23 cellular contexts compared by ENCODE assay signal in genomic region chr9:72789915-72790314, GRCh38.
DNase-seq lines count a peak whose midpoint lies in the region; ATAC-seq, FAIRE-seq and TF ChIP-seq lines count a peak whose summit lies in the region.
"Had no signal": no experiment of that assay in that cellular context is flagged by ENCODE, and none has a peak within 500 bp of the region (broad histone marks: within the 10 kb centered on the region; RNA-seq: fewer than 3 reads in every experiment).

No MANE protein-coding gene starts in this region.

- H3K79me2 ChIP-seq in HepG2 (ENCODE audit: insufficient read depth, low read length) (no peaks in the 10 kb centered on the region), GM12878 (ENCODE audit: control insufficient read depth, insufficient read depth, low read length) (no peaks in the 10 kb centered on the region), smooth muscle cell (ENCODE audit: low read depth) (no peaks in the 10 kb centered on the region), PC-3 (ENCODE audit: low read length) (no peaks in the 10 kb centered on the region)

- H3K4me1 Mint-ChIP-seq in chondrocyte (ENCODE audit: low read depth) = peaks cover 3% of the 10 kb centered on the region
- H3K4me1 Mint-ChIP-seq: CD4-positive, CD25-positive, alpha-beta regulatory T cell; CD8-positive, alpha-beta memory T cell had no signal

- no peak overlapping the region for H2AFZ ChIP-seq in HepG2 (ENCODE audit: low read length)
- no peak overlapping the region for H2AFZ ChIP-seq in GM12878 (ENCODE audit: control insufficient read depth, low read depth, low read length)
- H2AFZ ChIP-seq in smooth muscle cell (ENCODE audit: low read depth) = peak overlapping the region; percentile 40
- H2AFZ ChIP-seq in PC-3 (ENCODE audit: low read length) = no peak overlapping the region

- intact Hi-C loops in HepG2 (cut with micrococcal nuclease; ENCODE audit: unreplicated experiment) (no loop called here), right lobe of liver (cut with DNase I) (no loop called here), GM12878 (cut with micrococcal nuclease; ENCODE audit: unreplicated experiment) (no loop called here), PC-3 (cut with micrococcal nuclease) (no loop called here)

- no peaks in the 10 kb centered on the region for H3K9me3 Mint-ChIP-seq in chondrocyte (ENCODE audit: low read depth)

- SMC1A ChIA-PET in GM12878 (lab: Charles Lee; ENCODE audit: uncharacterized antibody, unreplicated experiment) = no interaction called here

- H3F3A ChIP-seq in smooth muscle cell (ENCODE audit: low read depth) (no peaks in the 10 kb centered on the region), PC-3 (ENCODE audit: low read length, unreplicated experiment) (no peaks in the 10 kb centered on the region)

- TF ChIP-seq POLR2A in HepG2 (IDR thresholded peaks at IDR 0.05; ENCODE audit: insufficient read depth in 1 of 2, low read depth in 2 of 2, low read length in 2 of 2) (no peak), right lobe of liver (IDR thresholded peaks at IDR 0.05) (no peak), GM12878 (IDR thresholded peaks at IDR 0.05; ENCODE audit: low read depth, low read length) (no peak), Peyer's patch (IDR thresholded peaks at IDR 0.05) (no peak)

- H4K20me1 ChIP-seq in HepG2 (ENCODE audit: insufficient read depth, low read length) = no peaks in the 10 kb centered on the region
- H4K20me1 ChIP-seq in GM12878 (ENCODE audit: control insufficient read depth, insufficient read depth) = no peaks in the 10 kb centered on the region
- H4K20me1 ChIP-seq in smooth muscle cell (ENCODE audit: low read depth) = no peaks in the 10 kb centered on the region
- H4K20me1 ChIP-seq in PC-3 (ENCODE audit: low read length) = no peaks in the 10 kb centered on the region

- RAD21 ChIA-PET in GM12878 (lab: Charles Lee; ENCODE audit: unreplicated experiment) = no interaction called here

- no peaks in the 10 kb centered on the region for H3K36me3 ChIP-seq in HepG2 (replicated peaks in 1 of 2; ENCODE audit: control insufficient read depth in 1 of 2, insufficient read depth in 2 of 2, low read length in 2 of 2)
- H3K36me3 ChIP-seq in right lobe of liver = no peaks in the 10 kb centered on the region
- H3K36me3 ChIP-seq in GM12878 (ENCODE audit: control insufficient read depth in 2 of 2, insufficient read depth in 2 of 2, low read length in 1 of 2) = no peaks in the 10 kb centered on the region
- H3K36me3 ChIP-seq in smooth muscle cell (ENCODE audit: low read depth) = no peaks in the 10 kb centered on the region
- no peaks in the 10 kb centered on the region for H3K36me3 ChIP-seq in PC-3 (ENCODE audit: low read depth, low read length)
- H3K36me3 ChIP-seq in Peyer's patch = no peaks in the 10 kb centered on the region
- H3K36me3 ChIP-seq: BE2C had no signal

- POLR2A ChIA-PET in HepG2 (lab: Yijun Ruan, JAX) = no interaction called here
- POLR2A ChIA-PET in GM12878 (lab: Charles Lee) = no interaction called here
- POLR2A ChIA-PET in PC-3 (lab: Charles Lee; ENCODE audit: unreplicated experiment) = no interaction called here

- no peaks in the 10 kb centered on the region for H3K36me3 Mint-ChIP-seq in chondrocyte (ENCODE audit: low read depth)
- H3K36me3 Mint-ChIP-seq: CD4-positive, CD25-positive, alpha-beta regulatory T cell; CD8-positive, alpha-beta memory T cell had no signal

- in situ Hi-C loops in HepG2 (cut with HindIII; ENCODE audit: extremely low pct_ligation_motif_present, low pct_unique_long_range_greater_than_20kb) (no loop called here), GM12878 (cut with MboI) (no loop called here)

- no peak overlapping the region for H3K27ac ChIP-seq in HepG2 (ENCODE audit: extremely low read length, insufficient read depth, low read length)
- no peak overlapping the region for H3K27ac ChIP-seq in right lobe of liver
- no peak overlapping the region for H3K27ac ChIP-seq in GM12878 (ENCODE audit: control insufficient read depth, insufficient read depth)
- H3K27ac ChIP-seq in smooth muscle cell (ENCODE audit: low read depth) = no peak overlapping the region
- no peak overlapping the region for H3K27ac ChIP-seq in PC-3 (ENCODE audit: low read length)
- H3K27ac ChIP-seq in Peyer's patch = no peak overlapping the region

- CTCF ChIA-PET in HepG2 (lab: Yijun Ruan, JAX; ENCODE audit: low intra/inter-chr PET ratio, low total read pairs) (no interaction called here), GM12878 (lab: Yijun Ruan, JAX) (no interaction called here), PC-3 (lab: Charles Lee) (no interaction called here)

- ATAC-seq in HepG2 = no peak
- ATAC-seq in right lobe of liver = no peak
- ATAC-seq in GM12878 = no peak
- ATAC-seq in PC-3 = no peak

- no peak for TF ChIP-seq RAD21 in HepG2 (CRISPR knock-in tag; IDR thresholded peaks at IDR 0.05)
- no peak for TF ChIP-seq RAD21 in GM12878 (IDR thresholded peaks at IDR 0.05; ENCODE audit: insufficient read depth, low read depth, low read length)

- H3K27me3 ChIP-seq in HepG2 (ENCODE audit: control insufficient read depth in 1 of 2, insufficient read depth in 2 of 2, low read length in 2 of 2) (peaks cover 0 to 3% of the 10 kb centered on the region in 2 experiments; a peak in 1 of 5 replicates), right lobe of liver (no peaks in the 10 kb centered on the region), GM12878 (replicated peaks in 1 of 2; ENCODE audit: control insufficient read depth in 2 of 2, insufficient read depth in 2 of 2, low read length in 1 of 2) (no peaks in the 10 kb centered on the region), smooth muscle cell (ENCODE audit: low read depth) (no peaks in the 10 kb centered on the region), PC-3 (ENCODE audit: low read length) (no peaks in the 10 kb centered on the region), Peyer's patch (no peaks in the 10 kb centered on the region)
- H3K27me3 ChIP-seq: BE2C had no signal

- H3K9me3 ChIP-seq in HepG2 (ENCODE audit: low read length) = no peaks in the 10 kb centered on the region
- no peaks in the 10 kb centered on the region for H3K9me3 ChIP-seq in right lobe of liver
- no peaks in the 10 kb centered on the region for H3K9me3 ChIP-seq in GM12878 (replicated peaks; ENCODE audit: control insufficient read depth, insufficient read depth, low read length)
- no peaks in the 10 kb centered on the region for H3K9me3 ChIP-seq in smooth muscle cell (replicated peaks; ENCODE audit: low read depth)
- no peaks in the 10 kb centered on the region for H3K9me3 ChIP-seq in PC-3 (ENCODE audit: low read length)
- no peaks in the 10 kb centered on the region for H3K9me3 ChIP-seq in Peyer's patch
- H3K9me3 ChIP-seq: BE2C had no signal

- H3K9ac ChIP-seq in HepG2 (ENCODE audit: insufficient read depth, low read depth, low read length) (no peak overlapping the region), GM12878 (ENCODE audit: control insufficient read depth, insufficient read depth, low read length) (no peak overlapping the region), smooth muscle cell (ENCODE audit: low read depth) (no peak overlapping the region), PC-3 (ENCODE audit: low read length) (no peak overlapping the region)

- no peak overlapping the region for H3K27ac Mint-ChIP-seq in chondrocyte (ENCODE audit: unreplicated experiment)
- H3K27ac Mint-ChIP-seq: CD4-positive, CD25-positive, alpha-beta regulatory T cell; CD8-positive, alpha-beta memory T cell; IgD-negative memory B cell had no signal

- H3K27me3 Mint-ChIP-seq in chondrocyte (ENCODE audit: low read depth) = no peaks in the 10 kb centered on the region
- H3K27me3 Mint-ChIP-seq: CD4-positive, CD25-positive, alpha-beta regulatory T cell had no signal

- H3K4me2 ChIP-seq in HepG2 (ENCODE audit: low read depth, low read length) = no peak overlapping the region
- no peak overlapping the region for H3K4me2 ChIP-seq in GM12878 (ENCODE audit: control insufficient read depth, insufficient read depth)
- no peak overlapping the region for H3K4me2 ChIP-seq in smooth muscle cell
- H3K4me2 ChIP-seq in PC-3 (ENCODE audit: low read length) = no peak overlapping the region

- H3K9me2 ChIP-seq in PC-3 (replicated peaks; ENCODE audit: low read length) = no peaks in the 10 kb centered on the region

- FAIRE-seq in HepG2 (lab: Jason Lieb, UNC) = no peak
- no peak for FAIRE-seq in GM12878 (lab: Jason Lieb, UNC)
- FAIRE-seq: GM12891, HTR-8/SVneo had no signal

- TF ChIP-seq CTCF in HepG2 (CRISPR knock-in tag; IDR thresholded peaks at IDR 0.05) = no peak
- no peak for TF ChIP-seq CTCF in right lobe of liver (IDR thresholded peaks at IDR 0.05)
- no peak for TF ChIP-seq CTCF in GM12878 (IDR thresholded peaks at IDR 0.05 in 2 of 3, conservative IDR thresholded peaks at IDR 0.05 in 1 of 3; ENCODE audit: control insufficient read depth in 2 of 3, extremely low read depth in 1 of 3, insufficient read depth in 1 of 3, low read depth in 3 of 3, low read length in 3 of 3)
- TF ChIP-seq CTCF in fibroblast of mammary gland (conservative IDR thresholded peaks at IDR 0.05; ENCODE audit: control insufficient read depth, insufficient read depth, low read depth, low read length) = no peak
- no peak for TF ChIP-seq CTCF in smooth muscle cell (IDR thresholded peaks at IDR 0.05; ENCODE audit: borderline replicate concordance, insufficient read depth, poor library complexity, severe bottlenecking)
- TF ChIP-seq CTCF in PC-3 (conservative IDR thresholded peaks at IDR 0.05; ENCODE audit: low read depth, low read length) = no peak
- TF ChIP-seq CTCF in chondrocyte (IDR thresholded peaks at IDR 0.05) = no peak
- TF ChIP-seq CTCF in Peyer's patch (IDR thresholded peaks at IDR 0.05) = no peak

- H3K4me3 ChIP-seq in HepG2 (replicated peaks in 1 of 3; ENCODE audit: insufficient read depth in 1 of 3, low read depth in 2 of 3, low read length in 3 of 3) (no peak overlapping the region), right lobe of liver (no peak overlapping the region), GM12878 (no peak overlapping the region), fibroblast of mammary gland (ENCODE audit: control insufficient read depth, low read depth, low read length) (no peak overlapping the region), smooth muscle cell (no peak overlapping the region), PC-3 (ENCODE audit: low read length) (no peak overlapping the region), Peyer's patch (no peak overlapping the region)

- no peak overlapping the region for H3K4me3 Mint-ChIP-seq in chondrocyte (ENCODE audit: unreplicated experiment)
- H3K4me3 Mint-ChIP-seq: CD4-positive, CD25-positive, alpha-beta regulatory T cell; CD8-positive, alpha-beta memory T cell; IgD-negative memory B cell had no signal

- WGBS in HepG2 (ENCODE audit: low lambda C conversion rate) = 5% methylated on average over 3 of the region's 3 CpGs
- WGBS in right lobe of liver (ENCODE audit: insufficient coverage, low coverage, low lambda C conversion rate, missing lambda C conversion rate) = 56% methylated on average over 3 of the region's 3 CpGs
- WGBS in GM12878 (ENCODE audit: insufficient coverage, insufficient replicate concordance, low lambda C conversion rate, missing lambda C conversion rate) = 31% methylated on average over 3 of the region's 3 CpGs
- WGBS in smooth muscle cell (ENCODE audit: low lambda C conversion rate) = 91% methylated on average over 3 of the region's 3 CpGs

- H3K4me1 ChIP-seq in HepG2 (ENCODE audit: insufficient read depth, low read length) = no peaks in the 10 kb centered on the region
- H3K4me1 ChIP-seq in right lobe of liver = no peaks in the 10 kb centered on the region
- no peaks in the 10 kb centered on the region for H3K4me1 ChIP-seq in GM12878 (ENCODE audit: control insufficient read depth, insufficient read depth, low read length)
- no peaks in the 10 kb centered on the region for H3K4me1 ChIP-seq in smooth muscle cell (ENCODE audit: low read depth)
- no peaks in the 10 kb centered on the region for H3K4me1 ChIP-seq in PC-3 (ENCODE audit: insufficient read depth, low read length)
- H3K4me1 ChIP-seq in Peyer's patch = no peaks in the 10 kb centered on the region
- H3K4me1 ChIP-seq: BE2C had no signal

- BruUV-seq in HepG2 (replicated peaks; lab: Mats Ljungman, UMichigan) (no TSS peak), GM12878 (replicated peaks; lab: Mats Ljungman, UMichigan) (no TSS peak), PC-3 (replicated peaks; lab: Mats Ljungman, UMichigan) (no TSS peak)

- DNase-seq in HepG2 (ENCODE audit: low spot score) (no peak), right lobe of liver (no peak), GM12878 (ENCODE audit: low read depth, low spot score) (no peak), fibroblast of mammary gland (ENCODE audit: low read depth) (peak; percentile 8), smooth muscle cell (lab: John Stamatoyannopoulos, UW; ENCODE audit: unreplicated experiment) (no peak), PC-3 (no peak), chondrocyte (ENCODE audit: low spot score) (no peak), Peyer's patch (no peak)
- DNase-seq: 8988T; BE2C; C1 segment of cervical spinal cord; CD4-positive, CD25-positive, alpha-beta regulatory T cell; CD8-positive, alpha-beta memory T cell; COR-L47; DMS 273 treated with DMSO at 0.1 percent for 48 hours; DMS53; DND-41; EL; H7; KG1 had no signal

- TF ChIP-seq EP300 in HepG2 (IDR thresholded peaks at IDR 0.05; ENCODE audit: low read depth in 2 of 2, low read length in 2 of 2) (no peak), HepG2 (CRISPR knock-in tag; IDR thresholded peaks at IDR 0.05; ENCODE audit: borderline replicate concordance) (no peak), GM12878 (IDR thresholded peaks at IDR 0.05; ENCODE audit: borderline replicate concordance in 1 of 2, control insufficient read depth in 1 of 2, low read depth in 2 of 2, low read length in 2 of 2) (no peak)
